19 cellular contexts compared by ENCODE assay signal in the genomic region with DNA sequence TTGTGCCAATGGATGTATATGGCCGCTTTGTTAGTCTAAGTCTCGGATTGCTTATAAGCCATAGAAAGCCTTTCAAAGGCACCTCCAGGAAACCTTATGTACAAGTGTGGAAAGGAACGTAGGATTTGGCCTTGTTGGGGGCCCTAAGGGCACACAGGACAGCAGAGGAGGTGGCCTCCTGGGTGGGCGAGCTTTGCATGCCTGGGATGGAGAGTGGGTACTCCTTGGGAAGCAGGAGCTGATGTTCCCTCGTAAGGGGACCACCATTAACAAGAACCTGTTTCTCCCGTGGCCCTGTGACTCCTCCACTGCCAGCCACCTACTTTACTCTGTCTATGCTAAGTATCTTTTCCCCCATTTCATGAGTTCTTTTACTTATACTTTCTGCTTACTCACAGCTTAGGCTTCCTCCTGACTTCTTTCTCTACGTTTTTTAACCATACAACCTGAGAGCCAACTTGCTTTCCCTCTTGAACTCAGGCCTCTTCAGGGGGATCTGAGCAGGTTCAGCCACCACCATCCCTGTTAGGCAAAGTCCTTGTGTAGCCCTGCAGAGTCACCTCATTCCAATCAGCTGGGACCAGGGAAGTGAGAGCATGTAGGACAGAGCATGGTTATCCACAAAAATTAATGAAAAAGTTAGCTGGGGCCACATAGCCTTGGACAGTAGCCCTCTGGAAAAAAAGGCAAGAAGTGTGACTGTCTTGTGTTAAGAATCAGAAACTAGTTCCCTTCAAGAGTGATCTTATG.
DNase-seq lines count a peak whose midpoint lies in the region; ATAC-seq and TF ChIP-seq lines count a peak whose summit lies in the region.
"Had no signal": no experiment of that assay in that cellular context is flagged by ENCODE, and none has a peak within 500 bp of the region (broad histone marks: within the 10 kb centered on the region; RNA-seq: fewer than 3 reads in every experiment).

No MANE protein-coding gene starts in this region.

- WGBS in heart right ventricle, 2 donors: 88 to 93% methylated on average over 7 of the region's 7 CpGs

- peaks cover 6% of the 10 kb centered on the region for H3K36me3 ChIP-seq in right atrium auricular region
- H3K36me3 ChIP-seq in heart right ventricle: peaks cover 0 to 10% (median 0%) of the 10 kb centered on the region in 9 donors
- no peaks in the 10 kb centered on the region for H3K36me3 ChIP-seq in upper lobe of right lung
- H3K36me3 ChIP-seq: BE2C, HAP-1 had no signal

- no peak overlapping the region for H3K4me3 ChIP-seq in right atrium auricular region
- no peak overlapping the region for H3K4me3 ChIP-seq in heart right ventricle
- H3K4me3 ChIP-seq in upper lobe of right lung: no peak overlapping the region
- H3K4me3 ChIP-seq: GM12878, HAP-1 had no signal

- ATAC-seq in Right ventricle myocardium inferior (peak; percentile 10), heart right ventricle (peak in 7 of 8 donors; percentile 16 to 66 (median 29)), upper lobe of right lung (peak; percentile 41)
- ATAC-seq: GM12878 had no signal

- intact Hi-C loops in Right ventricle myocardium inferior (cut with DNase I): no loop called here
- intact Hi-C loops in heart right ventricle (cut with DNase I): loop anchor here in 1 of 10 donors (5.0 kb wide), 1 partner anchor 966 kb away; no protein-coding TSS in a partner anchor
- intact Hi-C loops in upper lobe of right lung (cut with DNase I): no loop called here

- TF ChIP-seq CTCF in right atrium auricular region (IDR thresholded peaks at IDR 0.05) (no peak), heart right ventricle (IDR thresholded peaks at IDR 0.05) (no peak), upper lobe of right lung (IDR thresholded peaks at IDR 0.05) (no peak)

- H3K9me3 ChIP-seq in right atrium auricular region (no peaks in the 10 kb centered on the region), heart right ventricle (no peaks in the 10 kb centered on the region), upper lobe of right lung (no peaks in the 10 kb centered on the region)
- H3K9me3 ChIP-seq: BE2C, HAP-1 had no signal

- H3K4me1 ChIP-seq in right atrium auricular region (peaks cover 0 to 9% of the 10 kb centered on the region in 2 donors), heart right ventricle (peaks cover 0 to 15% (median 6%) of the 10 kb centered on the region in 9 donors), upper lobe of right lung (no peaks in the 10 kb centered on the region)
- H3K4me1 ChIP-seq: BE2C, HAP-1 had no signal

- no peak overlapping the region for H3K27ac ChIP-seq in right atrium auricular region
- no peak overlapping the region for H3K27ac ChIP-seq in heart right ventricle
- no peak overlapping the region for H3K27ac ChIP-seq in upper lobe of right lung

- DNase-seq in Right ventricle myocardium inferior (ENCODE audit: missing footprints): no peak
- DNase-seq in right atrium auricular region (ENCODE audit: low spot score): no peak
- DNase-seq in NCI-H69 (lab: John Stamatoyannopoulos, UW): peak; percentile 33
- DNase-seq in heart right ventricle: no peak
- DNase-seq in upper lobe of right lung: no peak
- no peak for DNase-seq in 8988T
- no peak for DNase-seq in epidermal melanocyte (ENCODE audit: insufficient read length, low spot score)
- DNase-seq: ACHN; BE2C; C1 segment of cervical spinal cord; CD4-positive, CD25-positive, alpha-beta regulatory T cell; CD8-positive, alpha-beta memory T cell; COR-L47; DMS 273 treated with DMSO at 0.1 percent for 48 hours; DMS53; DND-41; EL had no signal

- H3K27me3 ChIP-seq in right atrium auricular region (no peaks in the 10 kb centered on the region), heart right ventricle (no peaks in the 10 kb centered on the region), upper lobe of right lung (no peaks in the 10 kb centered on the region)
- H3K27me3 ChIP-seq: BE2C had no signal
